In genomic region chr10:62699148-62699547, GRCh38 we compare ENCODE assay signal across 31 cellular contexts.
"Had no signal": no experiment of that assay in that cellular context is flagged by ENCODE, and none has a peak within 500 bp of the region (broad histone marks: within the 10 kb centered on the region; RNA-seq: fewer than 3 reads in every experiment).

No MANE protein-coding gene starts in this region.

- H3K9me3 ChIP-seq: SJCRH30 had no signal

- H3K27ac ChIP-seq: SJCRH30, SK-N-MC, WERI-Rb-1 had no signal

- H3K4me3 Mint-ChIP-seq: activated CD4-positive, alpha-beta T cell treated with anti-CD3 and anti-CD28 coated beads, Interleukin-2, amount 10 ng/mL, durations not matched to agents 24 days and 14 days; activated CD8-positive, alpha-beta T cell treated with anti-CD3 and anti-CD28 coated beads for 36 hours; activated naive CD4-positive, alpha-beta T cell treated with anti-CD3 and anti-CD28 coated beads, Interleukin-2, amount 10 ng/mL, durations not matched to agents 7 days and 5 days; activated naive CD8-positive, alpha-beta T cell; activated naive CD8-positive, alpha-beta T cell treated with anti-CD3 and anti-CD28 coated beads, Interleukin-2, amount 50 U/mL, for 24 hours; activated T-helper 1 cell treated with anti-CD3 and anti-CD28 coated beads, Interleukin-12 subunit alpha, Interleukin-12 subunit beta, Interleukin-2, Interleukin-4 antibody, amounts not matched to agents 30 ng/mL and 10 ng/mL and 1 ng/mL, durations not matched to agents 14 hours and 24 hours and 36 hours; brain had no signal

- H3K4me1 ChIP-seq: SJCRH30 had no signal

- H3K27me3 ChIP-seq: MG63, SJCRH30 had no signal

- H3K4me3 ChIP-seq: MG63, SJCRH30, SK-N-MC had no signal

- DNase-seq: activated CD4-positive, alpha-beta T cell treated with anti-CD3 and anti-CD28 coated beads, Interleukin-2, amount 10 ng/mL, durations not matched to agents 24 days and 14 days; activated CD4-positive, alpha-beta T cell treated with anti-CD3 and anti-CD28 coated beads, Interleukin-2, amount 50 U/mL, for 4 hours; activated CD8-positive, alpha-beta T cell treated with anti-CD3 and anti-CD28 coated beads for 36 hours; activated gamma-delta T cell treated with Interleukin-2 at 50 U/mL for 16 hours; activated naive CD4-positive, alpha-beta T cell treated with anti-CD3 and anti-CD28 coated beads, Interleukin-2, amount 10 ng/mL, durations not matched to agents 7 days and 5 days; activated naive CD8-positive, alpha-beta T cell treated with anti-CD3 and anti-CD28 coated beads, Interleukin-2, amount 50 U/mL, for 24 hours; activated T-cell treated with anti-CD3 and anti-CD28 coated beads, Interleukin-2, amount 50 U/mL, for 1 hour; anterior cingulate cortex; caudate nucleus; cerebellar nuclear complex; MG63; NCI-H1092 treated with DMSO at 0.1 percent for 48 hours; NCI-H1417; NCI-H146; NCI-H187; NCI-H2029 treated with DMSO at 0.1 percent for 48 hours; NCI-H2107; NCI-H2171; NCI-H510A; NCI-H526; NCI-H748 treated with DMSO at 0.1 percent for 48 hours; NK-92 treated with Interleukin-12 subunit alpha and Interleukin-12 subunit beta, amount 100 ng/mL, for 24 hours; SHP77; SJCRH30; T1000; WERI-Rb-1 had no signal

- ATAC-seq: activated CD8-positive, alpha-beta T cell treated with anti-CD3 and anti-CD28 coated beads for 36 hours; activated naive CD8-positive, alpha-beta T cell treated with anti-CD3 and anti-CD28 coated beads, Interleukin-2, amount 50 U/mL, for 24 hours; Panc1 had no signal

- H3K36me3 Mint-ChIP-seq: activated naive CD4-positive, alpha-beta T cell treated with anti-CD3 and anti-CD28 coated beads, Interleukin-2, amount 10 ng/mL, durations not matched to agents 7 days and 5 days; brain had no signal

- H3K4me1 Mint-ChIP-seq: brain had no signal

- H3K36me3 ChIP-seq: MG63, SJCRH30, WERI-Rb-1 had no signal

- H3K27ac Mint-ChIP-seq: activated CD4-positive, alpha-beta T cell treated with anti-CD3 and anti-CD28 coated beads, Interleukin-2, amount 10 ng/mL, durations not matched to agents 24 days and 14 days; activated CD8-positive, alpha-beta T cell treated with anti-CD3 and anti-CD28 coated beads for 36 hours; activated naive CD4-positive, alpha-beta T cell treated with anti-CD3 and anti-CD28 coated beads, Interleukin-2, amount 10 ng/mL, durations not matched to agents 7 days and 5 days; activated naive CD8-positive, alpha-beta T cell; activated naive CD8-positive, alpha-beta T cell treated with anti-CD3 and anti-CD28 coated beads, Interleukin-2, amount 50 U/mL, for 24 hours; activated T-helper 1 cell treated with anti-CD3 and anti-CD28 coated beads, Interleukin-12 subunit alpha, Interleukin-12 subunit beta, Interleukin-2, Interleukin-4 antibody, amounts not matched to agents 30 ng/mL and 10 ng/mL and 1 ng/mL, durations not matched to agents 14 hours and 24 hours and 36 hours; brain had no signal

- H3K27me3 Mint-ChIP-seq: activated naive CD4-positive, alpha-beta T cell treated with anti-CD3 and anti-CD28 coated beads, Interleukin-2, amount 10 ng/mL, durations not matched to agents 7 days and 5 days; activated naive CD8-positive, alpha-beta T cell treated with anti-CD3 and anti-CD28 coated beads, Interleukin-2, amount 50 U/mL, for 24 hours had no signal
